1 cellular context compared by ENCODE assay signal in the genomic region with DNA sequence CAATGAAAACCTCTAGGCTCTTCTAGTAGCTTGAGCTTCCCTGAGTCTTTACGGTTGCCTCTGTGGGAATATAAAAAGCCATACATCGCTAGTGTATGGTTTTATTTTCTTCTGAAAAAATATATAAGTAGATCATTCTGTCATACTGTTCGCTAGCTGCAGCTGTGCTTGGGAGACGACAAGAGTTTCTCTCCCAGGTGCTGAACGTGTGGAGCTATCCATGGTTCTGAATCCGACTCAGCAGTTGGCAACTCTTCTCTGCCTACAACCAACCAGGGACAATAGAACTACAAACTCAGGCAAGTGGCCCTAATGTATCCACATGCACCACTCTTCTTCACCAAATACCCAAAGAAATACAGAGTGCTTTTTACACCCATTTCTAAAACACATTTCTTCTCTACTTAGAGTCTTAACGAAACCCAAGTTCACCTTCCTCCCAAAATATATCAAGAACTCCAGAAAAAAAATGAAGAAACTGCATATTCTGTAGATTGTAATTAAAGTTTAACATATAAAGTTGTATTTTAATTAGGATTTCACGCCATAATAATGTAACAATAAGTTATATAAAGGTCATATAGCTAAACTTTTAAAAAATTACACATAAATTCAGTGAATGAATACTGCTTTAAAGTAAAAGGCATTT.
TF ChIP-seq lines count a peak whose summit lies in the region.

No MANE protein-coding gene starts in this region.

TF ChIP-seq in HepG2, 621 proteins besides CTCF, POLR2A, EP300 and RAD21 (continued from another document and continues in another):
- TF ChIP-seq, protein P1, sequence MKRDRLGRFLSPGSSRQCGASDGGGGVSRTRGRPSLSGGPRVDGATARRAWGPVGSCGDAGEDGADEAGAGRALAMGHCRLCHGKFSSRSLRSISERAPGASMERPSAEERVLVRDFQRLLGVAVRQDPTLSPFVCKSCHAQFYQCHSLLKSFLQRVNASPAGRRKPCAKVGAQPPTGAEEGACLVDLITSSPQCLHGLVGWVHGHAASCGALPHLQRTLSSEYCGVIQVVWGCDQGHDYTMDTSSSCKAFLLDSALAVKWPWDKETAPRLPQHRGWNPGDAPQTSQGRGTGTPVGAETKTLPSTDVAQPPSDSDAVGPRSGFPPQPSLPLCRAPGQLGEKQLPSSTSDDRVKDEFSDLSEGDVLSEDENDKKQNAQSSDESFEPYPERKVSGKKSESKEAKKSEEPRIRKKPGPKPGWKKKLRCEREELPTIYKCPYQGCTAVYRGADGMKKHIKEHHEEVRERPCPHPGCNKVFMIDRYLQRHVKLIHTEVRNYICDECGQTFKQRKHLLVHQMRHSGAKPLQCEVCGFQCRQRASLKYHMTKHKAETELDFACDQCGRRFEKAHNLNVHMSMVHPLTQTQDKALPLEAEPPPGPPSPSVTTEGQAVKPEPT (CRISPR knock-in tag; IDR thresholded peaks at IDR 0.05; ENCODE audit: low read depth): peak; percentile 97
- TF ChIP-seq, protein P2, sequence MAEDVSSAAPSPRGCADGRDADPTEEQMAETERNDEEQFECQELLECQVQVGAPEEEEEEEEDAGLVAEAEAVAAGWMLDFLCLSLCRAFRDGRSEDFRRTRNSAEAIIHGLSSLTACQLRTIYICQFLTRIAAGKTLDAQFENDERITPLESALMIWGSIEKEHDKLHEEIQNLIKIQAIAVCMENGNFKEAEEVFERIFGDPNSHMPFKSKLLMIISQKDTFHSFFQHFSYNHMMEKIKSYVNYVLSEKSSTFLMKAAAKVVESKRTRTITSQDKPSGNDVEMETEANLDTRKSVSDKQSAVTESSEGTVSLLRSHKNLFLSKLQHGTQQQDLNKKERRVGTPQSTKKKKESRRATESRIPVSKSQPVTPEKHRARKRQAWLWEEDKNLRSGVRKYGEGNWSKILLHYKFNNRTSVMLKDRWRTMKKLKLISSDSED (CRISPR knock-in tag; IDR thresholded peaks at IDR 0.05): peak; percentile 98
- TF ChIP-seq ARID2 (CRISPR knock-in tag; IDR thresholded peaks at IDR 0.05; ENCODE audit: borderline replicate concordance): peak; percentile 56; the same call in 1 of the 2 replicates
- TF ChIP-seq, protein P3, sequence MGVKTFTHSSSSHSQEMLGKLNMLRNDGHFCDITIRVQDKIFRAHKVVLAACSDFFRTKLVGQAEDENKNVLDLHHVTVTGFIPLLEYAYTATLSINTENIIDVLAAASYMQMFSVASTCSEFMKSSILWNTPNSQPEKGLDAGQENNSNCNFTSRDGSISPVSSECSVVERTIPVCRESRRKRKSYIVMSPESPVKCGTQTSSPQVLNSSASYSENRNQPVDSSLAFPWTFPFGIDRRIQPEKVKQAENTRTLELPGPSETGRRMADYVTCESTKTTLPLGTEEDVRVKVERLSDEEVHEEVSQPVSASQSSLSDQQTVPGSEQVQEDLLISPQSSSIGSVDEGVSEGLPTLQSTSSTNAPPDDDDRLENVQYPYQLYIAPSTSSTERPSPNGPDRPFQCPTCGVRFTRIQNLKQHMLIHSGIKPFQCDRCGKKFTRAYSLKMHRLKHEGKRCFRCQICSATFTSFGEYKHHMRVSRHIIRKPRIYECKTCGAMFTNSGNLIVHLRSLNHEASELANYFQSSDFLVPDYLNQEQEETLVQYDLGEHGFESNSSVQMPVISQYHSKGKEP (CRISPR knock-in tag; IDR thresholded peaks at IDR 0.05): peak; percentile 100
- TF ChIP-seq, protein P4, sequence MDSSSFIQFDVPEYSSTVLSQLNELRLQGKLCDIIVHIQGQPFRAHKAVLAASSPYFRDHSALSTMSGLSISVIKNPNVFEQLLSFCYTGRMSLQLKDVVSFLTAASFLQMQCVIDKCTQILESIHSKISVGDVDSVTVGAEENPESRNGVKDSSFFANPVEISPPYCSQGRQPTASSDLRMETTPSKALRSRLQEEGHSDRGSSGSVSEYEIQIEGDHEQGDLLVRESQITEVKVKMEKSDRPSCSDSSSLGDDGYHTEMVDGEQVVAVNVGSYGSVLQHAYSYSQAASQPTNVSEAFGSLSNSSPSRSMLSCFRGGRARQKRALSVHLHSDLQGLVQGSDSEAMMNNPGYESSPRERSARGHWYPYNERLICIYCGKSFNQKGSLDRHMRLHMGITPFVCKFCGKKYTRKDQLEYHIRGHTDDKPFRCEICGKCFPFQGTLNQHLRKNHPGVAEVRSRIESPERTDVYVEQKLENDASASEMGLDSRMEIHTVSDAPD (CRISPR knock-in tag; IDR thresholded peaks at IDR 0.05): 0 out of 2 replicates have a peak, but pooled peaks have one; percentile 60
- peak; percentile 81; the same call in 1 of the 2 replicates for TF ChIP-seq ZNF567 (CRISPR knock-in tag; IDR thresholded peaks at IDR 0.05; ENCODE audit: borderline replicate concordance)
- no peak for TF ChIP-seq SNRNP70 (IDR thresholded peaks at IDR 0.05; ENCODE audit: low read depth, low read length)
- TF ChIP-seq ZEB1 (IDR thresholded peaks at IDR 0.05; ENCODE audit: insufficient replicate concordance, low read depth): no peak
- peak; percentile 81 for TF ChIP-seq SP5 (CRISPR knock-in tag; IDR thresholded peaks at IDR 0.05; ENCODE audit: borderline replicate concordance, low read depth)
- TF ChIP-seq ZNF251 (CRISPR knock-in tag; IDR thresholded peaks at IDR 0.05): peak; percentile 99; the same call in 1 of the 2 replicates
- peak; percentile 62; the same call in 1 of the 2 replicates for TF ChIP-seq GTF3A (CRISPR knock-in tag; conservative IDR thresholded peaks at IDR 0.05)
- TF ChIP-seq, protein P5, sequence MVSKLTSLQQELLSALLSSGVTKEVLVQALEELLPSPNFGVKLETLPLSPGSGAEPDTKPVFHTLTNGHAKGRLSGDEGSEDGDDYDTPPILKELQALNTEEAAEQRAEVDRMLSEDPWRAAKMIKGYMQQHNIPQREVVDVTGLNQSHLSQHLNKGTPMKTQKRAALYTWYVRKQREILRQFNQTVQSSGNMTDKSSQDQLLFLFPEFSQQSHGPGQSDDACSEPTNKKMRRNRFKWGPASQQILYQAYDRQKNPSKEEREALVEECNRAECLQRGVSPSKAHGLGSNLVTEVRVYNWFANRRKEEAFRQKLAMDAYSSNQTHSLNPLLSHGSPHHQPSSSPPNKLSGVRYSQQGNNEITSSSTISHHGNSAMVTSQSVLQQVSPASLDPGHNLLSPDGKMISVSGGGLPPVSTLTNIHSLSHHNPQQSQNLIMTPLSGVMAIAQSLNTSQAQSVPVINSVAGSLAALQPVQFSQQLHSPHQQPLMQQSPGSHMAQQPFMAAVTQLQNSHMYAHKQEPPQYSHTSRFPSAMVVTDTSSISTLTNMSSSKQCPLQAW (CRISPR knock-in tag; IDR thresholded peaks at IDR 0.05): peak; percentile 77
- TF ChIP-seq, protein P6, sequence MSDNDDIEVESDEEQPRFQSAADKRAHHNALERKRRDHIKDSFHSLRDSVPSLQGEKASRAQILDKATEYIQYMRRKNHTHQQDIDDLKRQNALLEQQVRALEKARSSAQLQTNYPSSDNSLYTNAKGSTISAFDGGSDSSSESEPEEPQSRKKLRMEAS (IDR thresholded peaks at IDR 0.05): no peak
- no peak for TF ChIP-seq NCOR1 (IDR thresholded peaks at IDR 0.05; ENCODE audit: borderline replicate concordance, low read length)
- TF ChIP-seq, protein P7, sequence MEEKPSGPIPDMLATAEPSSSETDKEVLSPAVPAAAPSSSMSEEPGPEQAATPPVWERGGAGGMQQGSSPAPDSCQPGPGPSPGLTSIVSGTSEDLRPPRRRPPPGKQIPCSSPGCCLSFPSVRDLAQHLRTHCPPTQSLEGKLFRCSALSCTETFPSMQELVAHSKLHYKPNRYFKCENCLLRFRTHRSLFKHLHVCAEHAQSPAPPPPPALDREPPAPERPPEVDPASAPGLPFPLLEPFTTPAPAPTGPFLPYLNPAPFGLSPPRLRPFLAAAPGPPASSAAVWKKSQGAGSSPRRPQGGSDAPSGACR (CRISPR knock-in tag; IDR thresholded peaks at IDR 0.05): peak; percentile 99
- peak; percentile 93 for TF ChIP-seq ETV5 (CRISPR knock-in tag; IDR thresholded peaks at IDR 0.05; ENCODE audit: borderline replicate concordance)
- TF ChIP-seq, protein P8, sequence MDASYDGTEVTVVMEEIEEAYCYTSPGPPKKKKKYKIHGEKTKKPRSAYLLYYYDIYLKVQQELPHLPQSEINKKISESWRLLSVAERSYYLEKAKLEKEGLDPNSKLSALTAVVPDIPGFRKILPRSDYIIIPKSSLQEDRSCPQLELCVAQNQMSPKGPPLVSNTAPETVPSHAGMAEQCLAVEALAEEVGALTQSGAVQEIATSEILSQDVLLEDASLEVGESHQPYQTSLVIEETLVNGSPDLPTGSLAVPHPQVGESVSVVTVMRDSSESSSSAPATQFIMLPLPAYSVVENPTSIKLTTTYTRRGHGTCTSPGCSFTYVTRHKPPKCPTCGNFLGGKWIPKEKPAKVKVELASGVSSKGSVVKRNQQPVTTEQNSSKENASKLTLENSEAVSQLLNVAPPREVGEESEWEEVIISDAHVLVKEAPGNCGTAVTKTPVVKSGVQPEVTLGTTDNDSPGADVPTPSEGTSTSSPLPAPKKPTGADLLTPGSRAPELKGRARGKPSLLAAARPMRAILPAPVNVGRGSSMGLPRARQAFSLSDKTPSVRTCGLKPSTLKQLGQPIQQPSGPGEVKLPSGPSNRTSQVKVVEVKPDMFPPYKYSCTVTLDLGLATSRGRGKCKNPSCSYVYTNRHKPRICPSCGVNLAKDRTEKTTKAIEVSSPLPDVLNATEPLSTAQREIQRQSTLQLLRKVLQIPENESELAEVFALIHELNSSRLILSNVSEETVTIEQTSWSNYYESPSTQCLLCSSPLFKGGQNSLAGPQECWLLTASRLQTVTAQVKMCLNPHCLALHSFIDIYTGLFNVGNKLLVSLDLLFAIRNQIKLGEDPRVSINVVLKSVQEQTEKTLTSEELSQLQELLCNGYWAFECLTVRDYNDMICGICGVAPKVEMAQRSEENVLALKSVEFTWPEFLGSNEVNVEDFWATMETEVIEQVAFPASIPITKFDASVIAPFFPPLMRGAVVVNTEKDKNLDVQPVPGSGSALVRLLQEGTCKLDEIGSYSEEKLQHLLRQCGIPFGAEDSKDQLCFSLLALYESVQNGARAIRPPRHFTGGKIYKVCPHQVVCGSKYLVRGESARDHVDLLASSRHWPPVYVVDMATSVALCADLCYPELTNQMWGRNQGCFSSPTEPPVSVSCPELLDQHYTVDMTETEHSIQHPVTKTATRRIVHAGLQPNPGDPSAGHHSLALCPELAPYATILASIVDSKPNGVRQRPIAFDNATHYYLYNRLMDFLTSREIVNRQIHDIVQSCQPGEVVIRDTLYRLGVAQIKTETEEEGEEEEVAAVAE (CRISPR knock-in tag; IDR thresholded peaks at IDR 0.05; ENCODE audit: borderline replicate concordance): peak; percentile 98
- TF ChIP-seq ZNF101 (CRISPR knock-in tag; IDR thresholded peaks at IDR 0.05; ENCODE audit: borderline replicate concordance, low read depth): peak; percentile 99; the same call in 1 of the 2 replicates
- peak; percentile 100 for TF ChIP-seq EHMT2 (IDR thresholded peaks at IDR 0.05; ENCODE audit: borderline replicate concordance, low read depth, low read length)
- no peak for TF ChIP-seq FIP1L1 (IDR thresholded peaks at IDR 0.05; ENCODE audit: borderline replicate concordance, insufficient read depth, low read depth, low read length)
- TF ChIP-seq, protein P9, sequence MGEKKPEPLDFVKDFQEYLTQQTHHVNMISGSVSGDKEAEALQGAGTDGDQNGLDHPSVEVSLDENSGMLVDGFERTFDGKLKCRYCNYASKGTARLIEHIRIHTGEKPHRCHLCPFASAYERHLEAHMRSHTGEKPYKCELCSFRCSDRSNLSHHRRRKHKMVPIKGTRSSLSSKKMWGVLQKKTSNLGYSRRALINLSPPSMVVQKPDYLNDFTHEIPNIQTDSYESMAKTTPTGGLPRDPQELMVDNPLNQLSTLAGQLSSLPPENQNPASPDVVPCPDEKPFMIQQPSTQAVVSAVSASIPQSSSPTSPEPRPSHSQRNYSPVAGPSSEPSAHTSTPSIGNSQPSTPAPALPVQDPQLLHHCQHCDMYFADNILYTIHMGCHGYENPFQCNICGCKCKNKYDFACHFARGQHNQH (CRISPR knock-in tag; IDR thresholded peaks at IDR 0.05): peak; percentile 100
- peak; percentile 99 for TF ChIP-seq MXD4 (CRISPR knock-in tag; IDR thresholded peaks at IDR 0.05)
- peak; percentile 98 for TF ChIP-seq JDP2 (CRISPR knock-in tag; IDR thresholded peaks at IDR 0.05; ENCODE audit: borderline replicate concordance)
- TF ChIP-seq FOSL2 (CRISPR knock-in tag; IDR thresholded peaks at IDR 0.05): peak; percentile 91
- TF ChIP-seq TRIM24 (CRISPR knock-in tag; IDR thresholded peaks at IDR 0.05): no peak
- peak; percentile 100 for TF ChIP-seq BRCA1 (CRISPR knock-in tag; IDR thresholded peaks at IDR 0.05)
- peak; percentile 97 for TF ChIP-seq GATAD2A (CRISPR knock-in tag; IDR thresholded peaks at IDR 0.05)
- peak; percentile 99 for TF ChIP-seq ATF7-NPFF (CRISPR knock-in tag; IDR thresholded peaks at IDR 0.05; ENCODE audit: low read depth)
- TF ChIP-seq, protein P10, sequence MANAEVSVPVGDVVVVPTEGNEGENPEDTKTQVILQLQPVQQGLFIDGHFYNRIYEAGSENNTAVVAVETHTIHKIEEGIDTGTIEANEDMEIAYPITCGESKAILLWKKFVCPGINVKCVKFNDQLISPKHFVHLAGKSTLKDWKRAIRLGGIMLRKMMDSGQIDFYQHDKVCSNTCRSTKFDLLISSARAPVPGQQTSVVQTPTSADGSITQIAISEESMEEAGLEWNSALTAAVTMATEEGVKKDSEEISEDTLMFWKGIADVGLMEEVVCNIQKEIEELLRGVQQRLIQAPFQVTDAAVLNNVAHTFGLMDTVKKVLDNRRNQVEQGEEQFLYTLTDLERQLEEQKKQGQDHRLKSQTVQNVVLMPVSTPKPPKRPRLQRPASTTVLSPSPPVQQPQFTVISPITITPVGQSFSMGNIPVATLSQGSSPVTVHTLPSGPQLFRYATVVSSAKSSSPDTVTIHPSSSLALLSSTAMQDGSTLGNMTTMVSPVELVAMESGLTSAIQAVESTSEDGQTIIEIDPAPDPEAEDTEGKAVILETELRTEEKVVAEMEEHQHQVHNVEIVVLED (CRISPR knock-in tag; IDR thresholded peaks at IDR 0.05; ENCODE audit: borderline replicate concordance): peak; percentile 35; the same call in 1 of the 2 replicates
- TF ChIP-seq ZFYVE20 (CRISPR knock-in tag; IDR thresholded peaks at IDR 0.05; ENCODE audit: borderline replicate concordance, low read depth): peak; percentile 99
- no peak for TF ChIP-seq CENPX (CRISPR knock-in tag; IDR thresholded peaks at IDR 0.05)
- peak; percentile 99 for TF ChIP-seq TEAD2 (CRISPR knock-in tag; IDR thresholded peaks at IDR 0.05)
- TF ChIP-seq STAT5B (CRISPR knock-in tag; IDR thresholded peaks at IDR 0.05): peak; percentile 100
- peak; percentile 98 for TF ChIP-seq ATRX (CRISPR knock-in tag; IDR thresholded peaks at IDR 0.05; ENCODE audit: borderline replicate concordance)
- TF ChIP-seq, protein P11, sequence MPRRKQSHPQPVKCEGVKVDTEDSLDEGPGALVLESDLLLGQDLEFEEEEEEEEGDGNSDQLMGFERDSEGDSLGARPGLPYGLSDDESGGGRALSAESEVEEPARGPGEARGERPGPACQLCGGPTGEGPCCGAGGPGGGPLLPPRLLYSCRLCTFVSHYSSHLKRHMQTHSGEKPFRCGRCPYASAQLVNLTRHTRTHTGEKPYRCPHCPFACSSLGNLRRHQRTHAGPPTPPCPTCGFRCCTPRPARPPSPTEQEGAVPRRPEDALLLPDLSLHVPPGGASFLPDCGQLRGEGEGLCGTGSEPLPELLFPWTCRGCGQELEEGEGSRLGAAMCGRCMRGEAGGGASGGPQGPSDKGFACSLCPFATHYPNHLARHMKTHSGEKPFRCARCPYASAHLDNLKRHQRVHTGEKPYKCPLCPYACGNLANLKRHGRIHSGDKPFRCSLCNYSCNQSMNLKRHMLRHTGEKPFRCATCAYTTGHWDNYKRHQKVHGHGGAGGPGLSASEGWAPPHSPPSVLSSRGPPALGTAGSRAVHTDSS (CRISPR knock-in tag; conservative IDR thresholded peaks at IDR 0.05): no peak
- no peak for TF ChIP-seq HNF4G (IDR thresholded peaks at IDR 0.05; ENCODE audit: borderline replicate concordance, low read depth, low read length)
- TF ChIP-seq HNF4G (CRISPR knock-in tag; IDR thresholded peaks at IDR 0.05; ENCODE audit: borderline replicate concordance, low read depth): peak; percentile 56; the same call in 1 of the 2 replicates
